8 cellular contexts compared by ENCODE assay signal in genomic region chr12:6554990-6555691, GRCh38. TPM values are rescaled to one million over a fixed set of nuclear protein-coding genes. Genes with fewer than 3 reads are reported as not detected.
DNase-seq lines count a peak whose midpoint lies in the region; ATAC-seq and TF ChIP-seq lines count a peak whose summit lies in the region.

No MANE protein-coding gene starts in this region.

- peak overlapping the region; percentile 88 for H3K4me3 ChIP-seq in AG10803 (ENCODE audit: low read length)
- H3K4me3 ChIP-seq in MM.1S (ENCODE audit: low read length), result peak overlapping the region; percentile 91
- H3K4me3 ChIP-seq in dorsolateral prefrontal cortex, result peak overlapping the region; percentile 64 to 100 (median 95)

- no peaks in the 10 kb centered on the region for H3K27me3 Mint-ChIP-seq in natural killer cell (ENCODE audit: low read depth in 2 of 2)

- H4K20me1 ChIP-seq in MM.1S (ENCODE audit: insufficient read depth, low read length), result no peaks in the 10 kb centered on the region

- no peaks in the 10 kb centered on the region; the same call in 1 of the 2 replicates for H3K36me3 ChIP-seq in MM.1S (replicated peaks; ENCODE audit: insufficient read depth, low read length)

- no peaks in the 10 kb centered on the region for H3K9me3 Mint-ChIP-seq in natural killer cell

- no peaks in the 10 kb centered on the region for H3K9me2 ChIP-seq in MM.1S (replicated peaks; ENCODE audit: insufficient read depth, low read length)

- peak overlapping the region; percentile 99 for H3K4me2 ChIP-seq in MM.1S (ENCODE audit: low read depth, low read length)

- H3K27ac Mint-ChIP-seq in natural killer cell, result peak overlapping the region in 1 of 2 donors; percentile 77

- H3F3A ChIP-seq in MM.1S (ENCODE audit: insufficient read depth, low read length), result peaks cover 14% of the 10 kb centered on the region

- peaks cover 54% of the 10 kb centered on the region for H3K79me2 ChIP-seq in MM.1S (ENCODE audit: low read length)

- peak overlapping the region; percentile 62; the same call in 1 of the 2 replicates for H3K9ac ChIP-seq in MM.1S (ENCODE audit: low read length)

- H3K4me1 Mint-ChIP-seq in natural killer cell, result peaks cover 37 to 48% of the 10 kb centered on the region in 2 donors

- intact Hi-C loops in dorsolateral prefrontal cortex (cut with DNase I), result loop anchor here in 1 of 2 donors (1.0 to 5.0 kb wide), 3 partner anchors 21 to 83 kb away; partner anchors contain the start of genes CHD4, GAPDH and VAMP1
- intact Hi-C loops in natural killer cell (cut with micrococcal nuclease), result loop anchor here (2.0 kb wide), 1 partner anchor 224 kb away; no protein-coding TSS in a partner anchor
- intact Hi-C loops in posterior vena cava (cut with DNase I), result no loop called here

- H3K4me1 ChIP-seq in MM.1S (ENCODE audit: low read length), result 0 out of 2 replicates have a peak, but pooled peaks cover 8% of the 10 kb centered on the region

- peak overlapping the region; percentile 88 for H3K4me3 Mint-ChIP-seq in natural killer cell

- H3K27ac ChIP-seq in MM.1S (ENCODE audit: low read length), result no peak overlapping the region
- peak overlapping the region in 58 of 59 donors; percentile 39 to 98 (median 94) for H3K27ac ChIP-seq in dorsolateral prefrontal cortex

- ATAC-seq in GM19463 (IDR thresholded peaks at IDR 0.05; ENCODE audit: unreplicated experiment), result peak; percentile 8
- peak in 2 of 3 donors; percentile 1 to 2 for ATAC-seq in natural killer cell

- H2AFZ ChIP-seq in MM.1S (ENCODE audit: low read length), result peak overlapping the region; percentile 96

- H3K9me3 ChIP-seq in MM.1S (replicated peaks; ENCODE audit: insufficient read depth, low read length), result no peaks in the 10 kb centered on the region

- DNase-seq in AG10803 (ENCODE audit: low read depth) (no peak), MM.1S (no peak), dorsolateral prefrontal cortex (peak in 3 of 10 donors; percentile 31 to 68 (median 41)), natural killer cell (no peak), HK-2 (ENCODE audit: unreplicated experiment) (no peak), posterior vena cava (ENCODE audit: low spot score) (no peak)
- no peak for DNase-seq in stimulated activated naive CD4-positive, alpha-beta T cell treated with Interleukin-2 at 50 U/mL for 16 hours (lab: John Stamatoyannopoulos, UW)

- H3K27me3 ChIP-seq in MM.1S (replicated peaks; ENCODE audit: insufficient read depth, low read length), result no peaks in the 10 kb centered on the region
- no peaks in the 10 kb centered on the region for H3K27me3 ChIP-seq in dorsolateral prefrontal cortex

- TF ChIP-seq CTCF in AG10803 (conservative IDR thresholded peaks at IDR 0.05; ENCODE audit: low read length), result no peak
- TF ChIP-seq CTCF in MM.1S (IDR thresholded peaks at IDR 0.05; ENCODE audit: low read length), result no peak
- no peak for TF ChIP-seq CTCF in dorsolateral prefrontal cortex (IDR thresholded peaks at IDR 0.05 in 54 of 56, conservative IDR thresholded peaks at IDR 0.05 in 2 of 56; ENCODE audit: low read depth in 1 of 56, partially characterized antibody in 56 of 56)
- no peak for TF ChIP-seq CTCF in natural killer cell (IDR thresholded peaks at IDR 0.05)

- H3K36me3 Mint-ChIP-seq in natural killer cell, result no peaks in the 10 kb centered on the region

RNA-seq across cellular contexts. Expression of gene IFFO1, which starts 0.7 kb away (rescaled TPM):
- total RNA-seq in dorsolateral prefrontal cortex (10 to 100 TPM; 29.9 to 71.0 (median 45.2) TPM), natural killer cell (10 to 100 TPM; 51.5 to 67.7 (median 62.3) TPM), posterior vena cava (10 to 100 TPM; 26.4 to 33.0 TPM)

RNA-seq across cellular contexts. Expression of gene NOP2, which starts 12.9 kb away (rescaled TPM):
- total RNA-seq in dorsolateral prefrontal cortex, result 10 to 100 TPM; 17.8 to 57.6 (median 26.6) TPM
- total RNA-seq in natural killer cell, result 100 to 1,000 TPM in 1 of 3 donors, 10 to 100 TPM in 2; 85.2 to 105 (median 89.1) TPM
- total RNA-seq in posterior vena cava, result 10 to 100 TPM; 18.6 to 27.1 TPM

RNA-seq across cellular contexts. Expression of gene GAPDH, which starts 20.8 kb away (rescaled TPM):
- total RNA-seq in dorsolateral prefrontal cortex (1,000 to 10,000 TPM; 1,552 to 3,778 (median 2,635) TPM), natural killer cell (100 to 1,000 TPM; 606 to 729 (median 642) TPM), posterior vena cava (1,000 to 10,000 TPM; 2,037 to 2,666 TPM)

RNA-seq across cellular contexts. Expression of gene CHD4, which starts 52.0 kb away (rescaled TPM):
- total RNA-seq in dorsolateral prefrontal cortex, result 100 to 1,000 TPM; 139 to 266 (median 179) TPM
- 100 to 1,000 TPM; 568 to 795 (median 658) TPM for total RNA-seq in natural killer cell
- 100 to 1,000 TPM; 160 to 169 TPM for total RNA-seq in posterior vena cava
